11 cellular contexts compared by ENCODE assay signal in genomic region chr2:102025016-102025491, GRCh38. TPM values are rescaled to one million over a fixed set of nuclear protein-coding genes. Genes with fewer than 3 reads are reported as not detected.
DNase-seq lines count a peak whose midpoint lies in the region; ATAC-seq, FAIRE-seq and TF ChIP-seq lines count a peak whose summit lies in the region.
"Had no signal": no experiment of that assay in that cellular context is flagged by ENCODE, and none has a peak within 500 bp of the region (broad histone marks: within the 10 kb centered on the region; RNA-seq: fewer than 3 reads in every experiment).

No MANE protein-coding gene starts in this region.

- no peaks in the 10 kb centered on the region for H4K20me1 ChIP-seq in BLaER1 treated with 17β-estradiol and CSF1 and Interleukin-3, amounts not matched to agents 10 nM and 100 nM

- H3K4me3 Mint-ChIP-seq in CD8-positive, alpha-beta T cell: no peak overlapping the region
- H3K4me3 Mint-ChIP-seq: IgD-negative memory B cell had no signal

- H3K4me2 ChIP-seq in BLaER1 treated with 17β-estradiol and CSF1 and Interleukin-3, amounts not matched to agents 10 nM and 100 nM: peak overlapping the region; percentile 37 to 84 (median 71); a peak in 21 of 22 replicates

- no peaks in the 10 kb centered on the region for H3K36me3 Mint-ChIP-seq in CD8-positive, alpha-beta T cell
- H3K36me3 Mint-ChIP-seq: IgD-negative memory B cell had no signal

- FAIRE-seq in GM12891 (lab: Jason Lieb, UNC): no peak
- no peak for FAIRE-seq in frontal cortex (lab: Jason Lieb, UNC)
- FAIRE-seq: keratinocyte had no signal

- H3K4me3 ChIP-seq in BLaER1 treated with 17β-estradiol and CSF1 and Interleukin-3, amounts not matched to agents 10 nM and 100 nM: no peak overlapping the region
- no peak overlapping the region for H3K4me3 ChIP-seq in CD8-positive, alpha-beta T cell (ENCODE audit: low read depth, low read length)

- no peak overlapping the region for H3K27ac Mint-ChIP-seq in CD8-positive, alpha-beta T cell
- H3K27ac Mint-ChIP-seq: IgD-negative memory B cell had no signal

- no peak for TF ChIP-seq CTCF in CD8-positive, alpha-beta T cell (IDR thresholded peaks at IDR 0.05)

- CTCF ChIA-PET in CD8-positive, alpha-beta T cell (lab: Charles Lee): interaction anchor here (1.3 to 3.9 kb wide), 3 partner anchors 208 to 419 kb away, joined by 3 to 42 read pairs (median 7); no protein-coding TSS in a partner anchor

- no peak for TF ChIP-seq POLR2A in GM12891 (IDR thresholded peaks at IDR 0.05; ENCODE audit: low read depth, low read length)

- peak overlapping the region in 5 of 11 experiments; percentile 1 to 82 (median 65); a peak in 8 of 22 replicates for H3K27ac ChIP-seq in BLaER1 treated with 17β-estradiol and CSF1 and Interleukin-3, amounts not matched to agents 10 nM and 100 nM
- H3K27ac ChIP-seq in CD8-positive, alpha-beta T cell (ENCODE audit: low read depth, low read length): no peak overlapping the region

- peaks cover 0 to 21% (median 0%) of the 10 kb centered on the region in 11 experiments; a peak in 2 of 22 replicates for H3K36me3 ChIP-seq in BLaER1 treated with 17β-estradiol and CSF1 and Interleukin-3, amounts not matched to agents 10 nM and 100 nM
- no peaks in the 10 kb centered on the region for H3K36me3 ChIP-seq in CD8-positive, alpha-beta T cell (ENCODE audit: insufficient read depth, low read length)

- POLR2A ChIA-PET in CD8-positive, alpha-beta T cell (lab: Charles Lee): interaction anchor here (1.4 kb wide), 1 partner anchor 216 kb away, joined by 3 read pairs; no protein-coding TSS in a partner anchor

- peak overlapping the region in 3 of 11 experiments; percentile 28 to 73 (median 53); a peak in 4 of 22 replicates for H3K9ac ChIP-seq in BLaER1 treated with 17β-estradiol and CSF1 and Interleukin-3, amounts not matched to agents 10 nM and 100 nM

- DNase-seq in fibroblast of the conjunctiva (ENCODE audit: low read depth): peak; percentile 63
- no peak for DNase-seq in CD8-positive, alpha-beta T cell
- DNase-seq in GM12891 (ENCODE audit: insufficient read length, low spot score): no peak
- DNase-seq in frontal cortex (ENCODE audit: low spot score in 2 of 2): no peak
- DNase-seq: DMS79 treated with DMSO at 0.1 percent for 48 hours had no signal

- no peaks in the 10 kb centered on the region for H3K4me1 Mint-ChIP-seq in CD8-positive, alpha-beta T cell (ENCODE audit: low read depth)

- ATAC-seq in GM19468 (IDR thresholded peaks at IDR 0.05; ENCODE audit: extremely low read depth, unreplicated experiment) (peak; percentile 73), HG03354 (IDR thresholded peaks at IDR 0.05; ENCODE audit: poor library complexity, severe bottlenecking, unreplicated experiment) (peak; percentile 85), GM21360 (IDR thresholded peaks at IDR 0.05; ENCODE audit: unreplicated experiment) (no peak)
- no peak for ATAC-seq in CD8-positive, alpha-beta T cell

- intact Hi-C loops in CD8-positive, alpha-beta T cell (cut with DNase I, micrococcal nuclease): loop anchor here in 1 of 2 experiments (10.0 kb wide), 1 partner anchor 160 kb away; the partner anchor contains the start of gene IL1RL2

- H3K9me3 Mint-ChIP-seq in CD8-positive, alpha-beta T cell: no peaks in the 10 kb centered on the region
- H3K9me3 Mint-ChIP-seq: IgD-negative memory B cell had no signal

- no peaks in the 10 kb centered on the region for H3K27me3 Mint-ChIP-seq in CD8-positive, alpha-beta T cell (ENCODE audit: low read depth)

- H3K9me3 ChIP-seq in BLaER1 treated with 17β-estradiol and CSF1 and Interleukin-3, amounts not matched to agents 10 nM and 100 nM (replicated peaks in 1 of 11): peaks cover 0 to 4% (median 0%) of the 10 kb centered on the region in 11 experiments; a peak in 1 of 22 replicates
- H3K9me3 ChIP-seq in CD8-positive, alpha-beta T cell (ENCODE audit: low read length): no peaks in the 10 kb centered on the region

- H3K4me1 ChIP-seq in BLaER1 treated with 17β-estradiol and CSF1 and Interleukin-3, amounts not matched to agents 10 nM and 100 nM: peaks cover 50 to 85% (median 64%) of the 10 kb centered on the region in 10 experiments
- H3K4me1 ChIP-seq in CD8-positive, alpha-beta T cell (ENCODE audit: insufficient read depth, low read length): peaks cover 4% of the 10 kb centered on the region

- no peaks in the 10 kb centered on the region; a peak in 1 of 22 replicates for H3K27me3 ChIP-seq in BLaER1 treated with 17β-estradiol and CSF1 and Interleukin-3, amounts not matched to agents 10 nM and 100 nM
- H3K27me3 ChIP-seq in CD8-positive, alpha-beta T cell (ENCODE audit: insufficient read depth, low read length): no peaks in the 10 kb centered on the region

TF ChIP-seq in GM12891, 5 proteins besides CTCF, POLR2A, EP300 and RAD21:
- TF ChIP-seq TAF1 (IDR thresholded peaks at IDR 0.05; ENCODE audit: low read depth, low read length): no peak
- no peak for TF ChIP-seq SPI1 (IDR thresholded peaks at IDR 0.05; ENCODE audit: low read depth, low read length)
- TF ChIP-seq POU2F2 (IDR thresholded peaks at IDR 0.05; ENCODE audit: low read depth, low read length): no peak
- TF ChIP-seq POLR2AphosphoS5 (IDR thresholded peaks at IDR 0.05; ENCODE audit: low read depth, low read length): no peak
- TF ChIP-seq PAX5 (IDR thresholded peaks at IDR 0.05; ENCODE audit: insufficient read depth, low read length, severe bottlenecking): no peak

RNA-seq across cellular contexts. Expression of gene IL1R2, which starts 33.3 kb away (rescaled TPM):
- not detected for total RNA-seq in CD8-positive, alpha-beta T cell
- 0.62 TPM for polyA plus RNA-seq in GM12891 (2012; ENCODE audit: low read depth, missing spikeins)
- total RNA-seq in frontal cortex: not detected
- polyA plus RNA-seq: IgD-negative memory B cell had no signal

Comparison
In these comparisons a context has a peak if more than half of its experiments do, and no peak if none do; other contexts are left out.
1. ATAC-seq: peak in GM19468 (single experiment) and HG03354 (single experiment); none in CD8-positive, alpha-beta T cell (single experiment) and GM21360 (single experiment).